Comparison of ENCODE assay signal across 11 cellular contexts in the genomic region with DNA sequence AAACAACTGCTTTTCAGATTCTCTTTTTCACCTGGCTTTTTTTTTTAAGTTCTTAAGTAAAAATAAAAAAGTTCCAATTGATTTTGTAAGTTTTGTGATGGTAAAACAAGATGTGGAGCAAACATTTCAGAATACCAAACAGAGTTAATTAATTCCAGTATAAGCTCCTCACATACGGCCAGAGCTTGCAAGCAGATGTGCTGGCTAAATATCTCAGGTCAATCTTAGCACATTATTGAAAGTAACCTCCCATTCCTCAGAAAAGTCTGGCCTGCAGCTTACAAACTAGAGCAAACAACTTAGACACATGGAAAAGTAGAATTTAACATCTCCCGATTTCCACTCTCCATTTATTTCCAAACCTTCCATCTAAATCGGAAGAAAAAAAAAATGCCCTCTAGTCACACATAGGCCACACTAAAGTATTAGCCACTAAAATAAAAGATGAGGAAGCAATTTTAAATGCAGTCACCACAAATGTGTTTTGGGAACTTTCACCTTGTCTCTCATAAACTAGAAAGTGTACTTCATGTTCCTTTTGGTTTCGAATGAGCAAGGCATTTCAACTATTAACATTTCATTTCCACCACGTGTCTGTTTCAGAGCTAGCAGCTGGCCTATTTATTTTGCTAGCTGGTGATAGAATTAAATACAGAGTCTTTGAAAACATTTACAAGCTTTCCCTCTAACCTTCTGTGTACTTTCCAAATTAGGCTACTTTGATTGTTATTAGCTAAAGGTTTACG.
DNase-seq lines count a peak whose midpoint lies in the region; ATAC-seq, FAIRE-seq and TF ChIP-seq lines count a peak whose summit lies in the region.
"Had no signal": no experiment of that assay in that cellular context is flagged by ENCODE, and none has a peak within 500 bp of the region (broad histone marks: within the 10 kb centered on the region; RNA-seq: fewer than 3 reads in every experiment).

No MANE protein-coding gene starts in this region.

- DNase-seq in esophagus squamous epithelium (lab: John Stamatoyannopoulos, UW) (no peak), stomach (no peak), H54 (ENCODE audit: insufficient read length, low spot score) (no peak), NCI-H2029 treated with DMSO at 0.1 percent for 48 hours (lab: John Stamatoyannopoulos, UW) (no peak), NCI-H82 treated with DMSO at 0.1 percent for 48 hours (lab: John Stamatoyannopoulos, UW; ENCODE audit: unreplicated experiment) (no peak)
- no peak for DNase-seq in activated effector memory CD4-positive, alpha-beta T cell treated with anti-CD3 and anti-CD28 coated beads, Interleukin-2, amount 50 U/mL, for 16 hours
- DNase-seq: tibial artery had no signal

- no peaks in the 10 kb centered on the region for H3K27me3 ChIP-seq in esophagus squamous epithelium
- no peaks in the 10 kb centered on the region for H3K27me3 ChIP-seq in stomach
- H3K27me3 ChIP-seq: neutrophil, tibial artery had no signal

- H3K4me3 ChIP-seq in esophagus squamous epithelium: no peak overlapping the region
- no peak overlapping the region for H3K4me3 ChIP-seq in stomach
- H3K4me3 ChIP-seq: tibial artery had no signal

- peaks cover 0 to 39% (median 10%) of the 10 kb centered on the region in 3 donors for H3K4me1 ChIP-seq in esophagus squamous epithelium
- H3K4me1 ChIP-seq in stomach: peaks cover 0 to 43% (median 16%) of the 10 kb centered on the region in 4 donors

- H3K36me3 ChIP-seq in esophagus squamous epithelium: no peaks in the 10 kb centered on the region
- H3K36me3 ChIP-seq in stomach: no peaks in the 10 kb centered on the region

- no peak for TF ChIP-seq POLR2A in esophagus squamous epithelium (IDR thresholded peaks at IDR 0.05)
- no peak for TF ChIP-seq POLR2A in stomach (IDR thresholded peaks at IDR 0.05)
- TF ChIP-seq POLR2A in H54 (IDR thresholded peaks at IDR 0.05; ENCODE audit: low read depth, low read length): no peak

- no peak for TF ChIP-seq EP300 in stomach (IDR thresholded peaks at IDR 0.05)

- H3K9me3 ChIP-seq in esophagus squamous epithelium (no peaks in the 10 kb centered on the region), stomach (no peaks in the 10 kb centered on the region)
- H3K9me3 ChIP-seq: neutrophil, tibial artery had no signal

- 60 to 66% methylated on average over 6 of the region's 6 CpGs for WGBS in esophagus squamous epithelium, 2 donors
- 37 to 52% (median 44%) methylated on average over 6 of the region's 6 CpGs for WGBS in stomach, 5 donors

- no peak for FAIRE-seq in H54 (lab: Jason Lieb, UNC)
- FAIRE-seq: TTC549 had no signal

- peak overlapping the region in 3 of 4 donors; percentile 77 to 84 (median 80) for H3K27ac ChIP-seq in esophagus squamous epithelium
- peak overlapping the region in 4 of 5 donors; percentile 35 to 70 (median 66) for H3K27ac ChIP-seq in stomach
- H3K27ac ChIP-seq: neutrophil had no signal

- TF ChIP-seq CTCF in esophagus squamous epithelium (IDR thresholded peaks at IDR 0.05) (no peak), stomach (IDR thresholded peaks at IDR 0.05) (no peak)

- intact Hi-C loops in esophagus squamous epithelium (cut with DNase I) (no loop called here), stomach (cut with DNase I; ENCODE audit: low total_unique reads) (no loop called here)

- ATAC-seq in GM19043 (IDR thresholded peaks at IDR 0.05; ENCODE audit: low read depth, unreplicated experiment) (peak; percentile 62), HG03159 (IDR thresholded peaks at IDR 0.05; ENCODE audit: unreplicated experiment) (peak; percentile 62)
